ENCODE assay signal across 1 cellular context in the genomic region with DNA sequence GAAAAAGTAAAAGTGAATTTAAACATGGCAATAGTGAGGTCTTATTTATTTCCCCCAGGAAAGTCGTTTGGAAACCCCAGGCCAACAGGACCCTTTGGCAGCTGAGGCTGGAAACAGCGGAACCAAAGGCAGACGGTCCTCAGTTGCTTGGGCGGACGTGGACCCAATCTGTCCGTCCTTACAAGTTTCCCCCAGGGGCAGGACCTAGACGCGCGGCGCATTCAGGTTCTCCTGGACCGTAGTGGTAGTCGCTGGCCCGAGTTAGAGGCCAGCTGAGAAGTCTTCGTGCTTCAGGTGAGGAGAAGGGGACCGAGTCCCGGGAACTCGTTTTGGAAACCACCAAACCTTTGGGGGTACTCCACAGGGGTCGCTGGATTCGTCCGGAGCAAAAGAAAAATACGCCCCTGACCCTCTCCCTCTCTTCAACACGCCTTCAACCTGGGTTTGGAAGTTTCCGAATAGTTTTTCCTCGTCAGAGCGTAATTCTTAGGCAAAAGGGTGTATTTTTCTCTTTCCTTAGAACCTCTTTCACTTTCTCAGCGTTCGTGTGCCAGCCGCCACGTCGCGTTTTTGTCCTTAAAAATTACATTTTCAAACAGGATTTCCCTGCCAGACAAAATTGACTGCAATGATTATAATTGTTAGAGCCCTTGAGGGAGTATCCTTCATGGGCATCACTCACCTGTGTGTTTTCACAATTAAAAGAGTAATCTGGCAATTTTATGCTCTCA.
TF ChIP-seq lines count a peak whose summit lies in the region.

No MANE protein-coding gene starts in this region.

TF ChIP-seq in HepG2, 621 proteins besides CTCF, POLR2A, EP300 and RAD21 (continued from another document and continues in another):
- peak; percentile 67; the same call in 1 of the 2 replicates for TF ChIP-seq MTA3 (CRISPR knock-in tag; IDR thresholded peaks at IDR 0.05)
- TF ChIP-seq JUN (CRISPR knock-in tag; IDR thresholded peaks at IDR 0.05): no peak
- TF ChIP-seq, protein P1, sequence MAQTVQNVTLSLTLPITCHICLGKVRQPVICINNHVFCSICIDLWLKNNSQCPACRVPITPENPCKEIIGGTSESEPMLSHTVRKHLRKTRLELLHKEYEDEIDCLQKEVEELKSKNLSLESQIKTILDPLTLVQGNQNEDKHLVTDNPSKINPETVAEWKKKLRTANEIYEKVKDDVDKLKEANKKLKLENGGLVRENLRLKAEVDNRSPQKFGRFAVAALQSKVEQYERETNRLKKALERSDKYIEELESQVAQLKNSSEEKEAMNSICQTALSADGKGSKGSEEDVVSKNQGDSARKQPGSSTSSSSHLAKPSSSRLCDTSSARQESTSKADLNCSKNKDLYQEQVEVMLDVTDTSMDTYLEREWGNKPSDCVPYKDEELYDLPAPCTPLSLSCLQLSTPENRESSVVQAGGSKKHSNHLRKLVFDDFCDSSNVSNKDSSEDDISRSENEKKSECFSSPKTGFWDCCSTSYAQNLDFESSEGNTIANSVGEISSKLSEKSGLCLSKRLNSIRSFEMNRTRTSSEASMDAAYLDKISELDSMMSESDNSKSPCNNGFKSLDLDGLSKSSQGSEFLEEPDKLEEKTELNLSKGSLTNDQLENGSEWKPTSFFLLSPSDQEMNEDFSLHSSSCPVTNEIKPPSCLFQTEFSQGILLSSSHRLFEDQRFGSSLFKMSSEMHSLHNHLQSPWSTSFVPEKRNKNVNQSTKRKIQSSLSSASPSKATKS (CRISPR knock-in tag; IDR thresholded peaks at IDR 0.05): peak; percentile 45; the same call in 1 of the 2 replicates
- no peak for TF ChIP-seq ZNF775 (CRISPR knock-in tag; IDR thresholded peaks at IDR 0.05; ENCODE audit: borderline replicate concordance)
- TF ChIP-seq ZNF292 (CRISPR knock-in tag; IDR thresholded peaks at IDR 0.05; ENCODE audit: borderline replicate concordance, low read depth): peak; percentile 60; the same call in 1 of the 2 replicates
- TF ChIP-seq EED (CRISPR knock-in tag; IDR thresholded peaks at IDR 0.05): no peak
- no peak; the same call in 1 of the 2 replicates for TF ChIP-seq ZNF230 (CRISPR knock-in tag; IDR thresholded peaks at IDR 0.05)
- TF ChIP-seq DR1 (CRISPR knock-in tag; IDR thresholded peaks at IDR 0.05): peak; percentile 73; the same call in 1 of the 2 replicates
- TF ChIP-seq ZNF549 (CRISPR knock-in tag; IDR thresholded peaks at IDR 0.05): no peak
- TF ChIP-seq SCMH1 (CRISPR knock-in tag; IDR thresholded peaks at IDR 0.05; ENCODE audit: borderline replicate concordance): no peak
- TF ChIP-seq ZNF616 (CRISPR knock-in tag; IDR thresholded peaks at IDR 0.05; ENCODE audit: low read depth): peak; percentile 95
- TF ChIP-seq CEBPG (CRISPR knock-in tag; IDR thresholded peaks at IDR 0.05): peak; percentile 58; the same call in 1 of the 2 replicates
- no peak for TF ChIP-seq AGO2 (optimal IDR thresholded peaks at IDR 0.05; ENCODE audit: low read depth, low read length)
- no peak for TF ChIP-seq POLR2AphosphoS2 (IDR thresholded peaks at IDR 0.05; ENCODE audit: low read depth, low read length)
- TF ChIP-seq NFYB (CRISPR knock-in tag; IDR thresholded peaks at IDR 0.05): no peak; the same call in 1 of the 2 replicates
- peak; percentile 68; the same call in 2 of the 3 replicates for TF ChIP-seq MXI1 (IDR thresholded peaks at IDR 0.05; ENCODE audit: borderline replicate concordance, low read depth, low read length)
- TF ChIP-seq EZH2 (conservative IDR thresholded peaks at IDR 0.05; ENCODE audit: low read depth, low read length): no peak
- 0 out of 2 replicates have a peak, but pooled peaks have one; percentile 84 for TF ChIP-seq NCOA5 (CRISPR knock-in tag; IDR thresholded peaks at IDR 0.05)
- TF ChIP-seq, protein P2, sequence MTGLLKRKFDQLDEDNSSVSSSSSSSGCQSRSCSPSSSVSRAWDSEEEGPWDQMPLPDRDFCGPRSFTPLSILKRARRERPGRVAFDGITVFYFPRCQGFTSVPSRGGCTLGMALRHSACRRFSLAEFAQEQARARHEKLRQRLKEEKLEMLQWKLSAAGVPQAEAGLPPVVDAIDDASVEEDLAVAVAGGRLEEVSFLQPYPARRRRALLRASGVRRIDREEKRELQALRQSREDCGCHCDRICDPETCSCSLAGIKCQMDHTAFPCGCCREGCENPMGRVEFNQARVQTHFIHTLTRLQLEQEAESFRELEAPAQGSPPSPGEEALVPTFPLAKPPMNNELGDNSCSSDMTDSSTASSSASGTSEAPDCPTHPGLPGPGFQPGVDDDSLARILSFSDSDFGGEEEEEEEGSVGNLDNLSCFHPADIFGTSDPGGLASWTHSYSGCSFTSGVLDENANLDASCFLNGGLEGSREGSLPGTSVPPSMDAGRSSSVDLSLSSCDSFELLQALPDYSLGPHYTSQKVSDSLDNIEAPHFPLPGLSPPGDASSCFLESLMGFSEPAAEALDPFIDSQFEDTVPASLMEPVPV (CRISPR knock-in tag; IDR thresholded peaks at IDR 0.05): peak; percentile 44; the same call in 1 of the 2 replicates
- no peak for TF ChIP-seq REXO4 (CRISPR knock-in tag; IDR thresholded peaks at IDR 0.05; ENCODE audit: borderline replicate concordance)
- TF ChIP-seq KLF13 (CRISPR knock-in tag; IDR thresholded peaks at IDR 0.05): no peak
- no peak for TF ChIP-seq ZNF318 (CRISPR knock-in tag; IDR thresholded peaks at IDR 0.05)
- TF ChIP-seq, protein P3, sequence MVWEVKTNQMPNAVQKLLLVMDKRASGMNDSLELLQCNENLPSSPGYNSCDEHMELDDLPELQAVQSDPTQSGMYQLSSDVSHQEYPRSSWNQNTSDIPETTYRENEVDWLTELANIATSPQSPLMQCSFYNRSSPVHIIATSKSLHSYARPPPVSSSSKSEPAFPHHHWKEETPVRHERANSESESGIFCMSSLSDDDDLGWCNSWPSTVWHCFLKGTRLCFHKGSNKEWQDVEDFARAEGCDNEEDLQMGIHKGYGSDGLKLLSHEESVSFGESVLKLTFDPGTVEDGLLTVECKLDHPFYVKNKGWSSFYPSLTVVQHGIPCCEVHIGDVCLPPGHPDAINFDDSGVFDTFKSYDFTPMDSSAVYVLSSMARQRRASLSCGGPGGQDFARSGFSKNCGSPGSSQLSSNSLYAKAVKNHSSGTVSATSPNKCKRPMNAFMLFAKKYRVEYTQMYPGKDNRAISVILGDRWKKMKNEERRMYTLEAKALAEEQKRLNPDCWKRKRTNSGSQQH (CRISPR knock-in tag; IDR thresholded peaks at IDR 0.05; ENCODE audit: low read depth): peak; percentile 99
- 0 out of 2 replicates have a peak, but pooled peaks have one; percentile 29 for TF ChIP-seq ZNF704 (CRISPR knock-in tag; IDR thresholded peaks at IDR 0.05; ENCODE audit: borderline replicate concordance)
- TF ChIP-seq FOXK2 (IDR thresholded peaks at IDR 0.05): no peak
- TF ChIP-seq IRF2 (CRISPR knock-in tag; IDR thresholded peaks at IDR 0.05): peak; percentile 99
- TF ChIP-seq, protein P4, sequence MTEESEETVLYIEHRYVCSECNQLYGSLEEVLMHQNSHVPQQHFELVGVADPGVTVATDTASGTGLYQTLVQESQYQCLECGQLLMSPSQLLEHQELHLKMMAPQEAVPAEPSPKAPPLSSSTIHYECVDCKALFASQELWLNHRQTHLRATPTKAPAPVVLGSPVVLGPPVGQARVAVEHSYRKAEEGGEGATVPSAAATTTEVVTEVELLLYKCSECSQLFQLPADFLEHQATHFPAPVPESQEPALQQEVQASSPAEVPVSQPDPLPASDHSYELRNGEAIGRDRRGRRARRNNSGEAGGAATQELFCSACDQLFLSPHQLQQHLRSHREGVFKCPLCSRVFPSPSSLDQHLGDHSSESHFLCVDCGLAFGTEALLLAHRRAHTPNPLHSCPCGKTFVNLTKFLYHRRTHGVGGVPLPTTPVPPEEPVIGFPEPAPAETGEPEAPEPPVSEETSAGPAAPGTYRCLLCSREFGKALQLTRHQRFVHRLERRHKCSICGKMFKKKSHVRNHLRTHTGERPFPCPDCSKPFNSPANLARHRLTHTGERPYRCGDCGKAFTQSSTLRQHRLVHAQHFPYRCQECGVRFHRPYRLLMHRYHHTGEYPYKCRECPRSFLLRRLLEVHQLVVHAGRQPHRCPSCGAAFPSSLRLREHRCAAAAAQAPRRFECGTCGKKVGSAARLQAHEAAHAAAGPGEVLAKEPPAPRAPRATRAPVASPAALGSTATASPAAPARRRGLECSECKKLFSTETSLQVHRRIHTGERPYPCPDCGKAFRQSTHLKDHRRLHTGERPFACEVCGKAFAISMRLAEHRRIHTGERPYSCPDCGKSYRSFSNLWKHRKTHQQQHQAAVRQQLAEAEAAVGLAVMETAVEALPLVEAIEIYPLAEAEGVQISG (CRISPR knock-in tag; IDR thresholded peaks at IDR 0.05): peak; percentile 96
- TF ChIP-seq ZC3H13 (CRISPR knock-in tag; IDR thresholded peaks at IDR 0.05): no peak
- TF ChIP-seq, protein P5, sequence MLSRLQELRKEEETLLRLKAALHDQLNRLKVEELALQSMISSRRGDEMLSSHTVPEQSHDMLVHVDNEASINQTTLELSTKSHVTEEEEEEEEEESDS (CRISPR knock-in tag; IDR thresholded peaks at IDR 0.05; ENCODE audit: borderline replicate concordance): no peak
- TF ChIP-seq, protein P6, sequence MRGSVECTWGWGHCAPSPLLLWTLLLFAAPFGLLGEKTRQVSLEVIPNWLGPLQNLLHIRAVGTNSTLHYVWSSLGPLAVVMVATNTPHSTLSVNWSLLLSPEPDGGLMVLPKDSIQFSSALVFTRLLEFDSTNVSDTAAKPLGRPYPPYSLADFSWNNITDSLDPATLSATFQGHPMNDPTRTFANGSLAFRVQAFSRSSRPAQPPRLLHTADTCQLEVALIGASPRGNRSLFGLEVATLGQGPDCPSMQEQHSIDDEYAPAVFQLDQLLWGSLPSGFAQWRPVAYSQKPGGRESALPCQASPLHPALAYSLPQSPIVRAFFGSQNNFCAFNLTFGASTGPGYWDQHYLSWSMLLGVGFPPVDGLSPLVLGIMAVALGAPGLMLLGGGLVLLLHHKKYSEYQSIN (CRISPR knock-in tag; IDR thresholded peaks at IDR 0.05; ENCODE audit: borderline replicate concordance): no peak
- TF ChIP-seq, protein P7, sequence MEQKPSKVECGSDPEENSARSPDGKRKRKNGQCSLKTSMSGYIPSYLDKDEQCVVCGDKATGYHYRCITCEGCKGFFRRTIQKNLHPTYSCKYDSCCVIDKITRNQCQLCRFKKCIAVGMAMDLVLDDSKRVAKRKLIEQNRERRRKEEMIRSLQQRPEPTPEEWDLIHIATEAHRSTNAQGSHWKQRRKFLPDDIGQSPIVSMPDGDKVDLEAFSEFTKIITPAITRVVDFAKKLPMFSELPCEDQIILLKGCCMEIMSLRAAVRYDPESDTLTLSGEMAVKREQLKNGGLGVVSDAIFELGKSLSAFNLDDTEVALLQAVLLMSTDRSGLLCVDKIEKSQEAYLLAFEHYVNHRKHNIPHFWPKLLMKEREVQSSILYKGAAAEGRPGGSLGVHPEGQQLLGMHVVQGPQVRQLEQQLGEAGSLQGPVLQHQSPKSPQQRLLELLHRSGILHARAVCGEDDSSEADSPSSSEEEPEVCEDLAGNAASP (CRISPR knock-in tag; IDR thresholded peaks at IDR 0.05; ENCODE audit: borderline replicate concordance): peak; percentile 67
- no peak for TF ChIP-seq CREB1 (IDR thresholded peaks at IDR 0.05)
- peak; percentile 74 for TF ChIP-seq CREB1 (CRISPR knock-in tag; IDR thresholded peaks at IDR 0.05)
